ENCODE assay signal across 1 cellular context in genomic region chr2:157786663-157787363, GRCh38.
TF ChIP-seq lines count a peak whose summit lies in the region.

No MANE protein-coding gene starts in this region.

TF ChIP-seq in K562, 482 proteins besides CTCF, POLR2A, EP300 and RAD21 (continued from another document and continues in another):
- TF ChIP-seq ATF2 (CRISPR knock-in tag; IDR thresholded peaks at IDR 0.05) = no peak
- peak; percentile 48; the same call in 1 of the 2 replicates for TF ChIP-seq MYNN (IDR thresholded peaks at IDR 0.05)
- no peak for TF ChIP-seq MYNN (CRISPR knock-in tag; IDR thresholded peaks at IDR 0.05)
- TF ChIP-seq CHD2 (IDR thresholded peaks at IDR 0.05; ENCODE audit: low read depth, low read length) = no peak
- TF ChIP-seq MXD1 (CRISPR knock-in tag; IDR thresholded peaks at IDR 0.05; ENCODE audit: borderline replicate concordance, poor library complexity, severe bottlenecking) = no peak
- no peak for TF ChIP-seq HNRNPK (IDR thresholded peaks at IDR 0.05; ENCODE audit: low read depth, low read length, poor library complexity, severe bottlenecking)
- no peak for TF ChIP-seq E2F5 (CRISPR knock-in tag; IDR thresholded peaks at IDR 0.05)
- TF ChIP-seq TBL1XR1 (IDR thresholded peaks at IDR 0.05; ENCODE audit: low read length in 2 of 2) = peak; percentile 54 to 98; a peak in 3 of 4 replicates
- no peak for TF ChIP-seq ZNF518B (CRISPR knock-in tag; IDR thresholded peaks at IDR 0.05)
- no peak for TF ChIP-seq PBX2 (CRISPR knock-in tag; IDR thresholded peaks at IDR 0.05; ENCODE audit: low read depth)
- TF ChIP-seq PBX2 (tag; conservative IDR thresholded peaks at IDR 0.05; ENCODE audit: low read depth) = peak; percentile 94
- no peak for TF ChIP-seq IRF1 (CRISPR knock-in tag; IDR thresholded peaks at IDR 0.05; ENCODE audit: borderline replicate concordance)
- peak; percentile 97 for TF ChIP-seq NFE2 (IDR thresholded peaks at IDR 0.05; ENCODE audit: low read depth)
- TF ChIP-seq FOS (IDR thresholded peaks at IDR 0.05; ENCODE audit: extremely low read depth, insufficient read length) = peak; percentile 25
- TF ChIP-seq ZNF282 (CRISPR knock-in tag; IDR thresholded peaks at IDR 0.05) = no peak
- peak; percentile 86 for TF ChIP-seq NCOA1 (IDR thresholded peaks at IDR 0.05; ENCODE audit: low read depth)
- TF ChIP-seq MTA1 (IDR thresholded peaks at IDR 0.05; ENCODE audit: borderline replicate concordance) = peak; percentile 83
- TF ChIP-seq SP1 (CRISPR knock-in tag; IDR thresholded peaks at IDR 0.05) = peak; percentile 64; the same call in 1 of the 2 replicates
- TF ChIP-seq ZBTB5 (IDR thresholded peaks at IDR 0.05) = no peak
- no peak for TF ChIP-seq KDM4B (IDR thresholded peaks at IDR 0.05; ENCODE audit: borderline replicate concordance in 2 of 2, low read depth in 1 of 2)
- no peak for TF ChIP-seq ZC3H11A (IDR thresholded peaks at IDR 0.05; ENCODE audit: low read depth, low read length)
- TF ChIP-seq SUPT5H (IDR thresholded peaks at IDR 0.05) = no peak
- no peak for TF ChIP-seq POLR3G (IDR thresholded peaks at IDR 0.05; ENCODE audit: extremely low read depth, insufficient read length, insufficient replicate concordance)
- TF ChIP-seq MLX (CRISPR knock-in tag; conservative IDR thresholded peaks at IDR 0.05) = no peak
- TF ChIP-seq PHF21A (IDR thresholded peaks at IDR 0.05; ENCODE audit: borderline replicate concordance, low read depth) = peak; percentile 42; the same call in 1 of the 2 replicates
- TF ChIP-seq MTF1 (CRISPR knock-in tag; IDR thresholded peaks at IDR 0.05; ENCODE audit: borderline replicate concordance) = no peak
- no peak for TF ChIP-seq ZNF75A (CRISPR knock-in tag; IDR thresholded peaks at IDR 0.05)
- TF ChIP-seq MCM7 (IDR thresholded peaks at IDR 0.05) = no peak
- TF ChIP-seq ZNF24 (IDR thresholded peaks at IDR 0.05) = peak; percentile 73
- TF ChIP-seq ZNF212 (CRISPR knock-in tag; IDR thresholded peaks at IDR 0.05) = no peak
- peak; percentile 99 for TF ChIP-seq DPF2 (IDR thresholded peaks at IDR 0.05)
- TF ChIP-seq NKRF (IDR thresholded peaks at IDR 0.05; ENCODE audit: borderline replicate concordance) = no peak
- no peak for TF ChIP-seq HMG20B (CRISPR knock-in tag; IDR thresholded peaks at IDR 0.05)
- peak; percentile 83 for TF ChIP-seq MAFF (IDR thresholded peaks at IDR 0.05; ENCODE audit: low read length)
- no peak for TF ChIP-seq HOXB6 (CRISPR knock-in tag; IDR thresholded peaks at IDR 0.05; ENCODE audit: borderline replicate concordance)
- TF ChIP-seq CREBBP (IDR thresholded peaks at IDR 0.05; ENCODE audit: low read depth, low read length) = no peak
- TF ChIP-seq GATAD2A (IDR thresholded peaks at IDR 0.05) = peak; percentile 95
- TF ChIP-seq CHAMP1 (IDR thresholded peaks at IDR 0.05) = peak; percentile 68; the same call in 1 of the 2 replicates
- TF ChIP-seq RBM34 (IDR thresholded peaks at IDR 0.05; ENCODE audit: borderline replicate concordance, insufficient read depth, low read length) = no peak
- TF ChIP-seq TBP (optimal IDR thresholded peaks at IDR 0.05; ENCODE audit: low read depth, low read length) = peak; percentile 34
- peak; percentile 97 for TF ChIP-seq CBFA2T3 (IDR thresholded peaks at IDR 0.05)
- TF ChIP-seq ZNF408 (CRISPR knock-in tag; IDR thresholded peaks at IDR 0.05; ENCODE audit: low read depth) = no peak
